Comparison of ENCODE assay signal across 8 cellular contexts in genomic region chr22:37121887-37122591, GRCh38. TPM values are rescaled to one million over a fixed set of nuclear protein-coding genes. Genes with fewer than 3 reads are reported as not detected.
DNase-seq lines count a peak whose midpoint lies in the region; ATAC-seq and TF ChIP-seq lines count a peak whose summit lies in the region.

No MANE protein-coding gene starts in this region.

- TF ChIP-seq CTCF in omental fat pad (IDR thresholded peaks at IDR 0.05) (no peak), WERI-Rb-1 (IDR thresholded peaks at IDR 0.05; ENCODE audit: low read depth, low read length) (no peak)

- no peaks in the 10 kb centered on the region for H3K36me3 ChIP-seq in WERI-Rb-1

- ATAC-seq in GM19043 (IDR thresholded peaks at IDR 0.05; ENCODE audit: low read depth, unreplicated experiment) (peak; percentile 93), HG03139 (IDR thresholded peaks at IDR 0.05; ENCODE audit: unreplicated experiment) (peak; percentile 78), omental fat pad (ENCODE audit: low FRiP score) (peak; percentile 75)

- H3K4me3 ChIP-seq in WERI-Rb-1 (ENCODE audit: low read depth, low read length), result no peak overlapping the region

- no peaks in the 10 kb centered on the region for H3K9me3 ChIP-seq in WERI-Rb-1 (ENCODE audit: severe bottlenecking)

- H3K27me3 ChIP-seq in WERI-Rb-1 (ENCODE audit: insufficient read depth, low read depth, severe bottlenecking), result no peaks in the 10 kb centered on the region

- no peak overlapping the region for H3K27ac ChIP-seq in WERI-Rb-1

- DNase-seq in T-helper 2 cell, result peak; percentile 65 to 98 (median 87)
- peak; percentile 39 for DNase-seq in amniotic epithelial cell (ENCODE audit: low read depth)
- DNase-seq in omental fat pad (ENCODE audit: low spot score), result no peak
- DNase-seq in 8988T, result no peak
- no peak for DNase-seq in WERI-Rb-1
- DNase-seq in NCI-H82 treated with DMSO at 0.1 percent for 48 hours (lab: John Stamatoyannopoulos, UW; ENCODE audit: unreplicated experiment), result no peak

RNA-seq across cellular contexts. Expression of gene TMPRSS6, which starts 12.5 kb away (rescaled TPM):
- total RNA-seq in omental fat pad, result not detected

RNA-seq across cellular contexts. Expression of gene IL2RB, which starts 27.7 kb away (rescaled TPM):
- total RNA-seq in omental fat pad, result 1 to 10 TPM in 3 of 4 donors, under 1 TPM in 1; 0.95 to 4.4 (median 1.5) TPM

Comparison
In these comparisons a context has a peak if more than half of its experiments do, and no peak if none do; other contexts are left out.
1. DNase-seq: peak in T-helper 2 cell (5 of 5) and amniotic epithelial cell (single experiment); none in omental fat pad (single experiment), 8988T (single experiment), WERI-Rb-1 (single experiment) and NCI-H82 treated with DMSO at 0.1 percent for 48 hours (single experiment).
2. Peak in every context shown above with its lines, with median percentiles within 50 percentile points of each other: ATAC-seq.